Comparison of ENCODE assay signal across 15 cellular contexts in the genomic region with DNA sequence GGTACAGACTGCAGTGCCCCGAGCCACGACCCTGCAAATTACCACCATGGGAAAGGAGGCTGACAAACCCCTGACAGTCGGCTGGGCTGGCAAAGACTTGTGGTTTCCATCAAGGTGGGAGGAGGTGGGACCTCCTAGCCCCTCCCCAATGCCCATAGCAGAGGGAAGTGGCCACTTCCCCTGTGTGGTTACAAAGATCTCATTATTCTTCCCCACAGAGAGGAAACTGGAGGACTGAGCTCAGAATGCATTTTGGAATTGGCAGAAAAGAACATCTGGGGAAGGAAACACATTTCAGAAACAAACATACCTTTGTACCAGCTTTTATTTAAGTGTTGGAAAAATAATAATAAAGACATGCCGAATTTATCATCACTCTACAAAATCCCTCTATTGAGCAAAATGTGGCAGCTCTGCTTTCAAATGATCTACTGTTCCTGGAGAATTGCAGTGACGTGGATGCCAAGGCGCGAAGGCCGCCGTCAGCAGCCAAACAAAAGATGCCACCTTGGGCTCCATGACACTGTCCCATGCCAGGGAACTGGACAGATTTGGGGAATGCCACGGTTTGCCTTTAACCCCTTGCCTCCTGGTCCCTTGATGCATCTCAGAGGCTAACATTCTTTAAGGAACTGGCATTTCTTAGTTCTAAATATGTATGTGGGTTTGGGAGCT.
DNase-seq lines count a peak whose midpoint lies in the region; ATAC-seq and TF ChIP-seq lines count a peak whose summit lies in the region.
"Had no signal": no experiment of that assay in that cellular context is flagged by ENCODE, and none has a peak within 500 bp of the region (broad histone marks: within the 10 kb centered on the region; RNA-seq: fewer than 3 reads in every experiment).

No MANE protein-coding gene starts in this region.

- H3K9me3 ChIP-seq in Panc1 (ENCODE audit: control insufficient read depth, insufficient read depth, low read depth, low read length): no peaks in the 10 kb centered on the region
- H3K9me3 ChIP-seq: left ventricle myocardium inferior had no signal

- no peaks in the 10 kb centered on the region for H3K36me3 Mint-ChIP-seq in stimulated activated naive CD8-positive, alpha-beta T cell treated with anti-CD3 and anti-CD28 coated beads, Interleukin-15, Interleukin-2, amounts not matched to agents 100 ng/mL and 50 ng/mL, for 24 hours (ENCODE audit: low read depth)

- no peak overlapping the region for H3K27ac ChIP-seq in Panc1 (ENCODE audit: low read length)
- H3K27ac ChIP-seq: coronary artery, left ventricle myocardium inferior, WERI-Rb-1 had no signal

- no peaks in the 10 kb centered on the region for H3K27me3 Mint-ChIP-seq in stimulated activated naive CD8-positive, alpha-beta T cell treated with anti-CD3 and anti-CD28 coated beads, Interleukin-15, Interleukin-2, amounts not matched to agents 100 ng/mL and 50 ng/mL, for 24 hours

- no peak overlapping the region for H3K4me3 ChIP-seq in Panc1 (ENCODE audit: low read depth in 2 of 2, low read length in 2 of 2)
- H3K4me3 ChIP-seq: coronary artery, left ventricle myocardium inferior had no signal

- TF ChIP-seq CTCF in Panc1 (IDR thresholded peaks at IDR 0.05): no peak

- H3K27me3 ChIP-seq in Panc1 (ENCODE audit: control insufficient read depth, insufficient read depth, low read length): no peaks in the 10 kb centered on the region

- no peak overlapping the region for H3K27ac Mint-ChIP-seq in stimulated activated naive CD8-positive, alpha-beta T cell treated with anti-CD3 and anti-CD28 coated beads, Interleukin-15, Interleukin-2, amounts not matched to agents 100 ng/mL and 50 ng/mL, for 24 hours

- H3K4me3 Mint-ChIP-seq in stimulated activated naive CD8-positive, alpha-beta T cell treated with anti-CD3 and anti-CD28 coated beads, Interleukin-15, Interleukin-2, amounts not matched to agents 100 ng/mL and 50 ng/mL, for 24 hours: peak overlapping the region; percentile 14

- H3K4me1 Mint-ChIP-seq in stimulated activated naive CD8-positive, alpha-beta T cell treated with anti-CD3 and anti-CD28 coated beads, Interleukin-15, Interleukin-2, amounts not matched to agents 100 ng/mL and 50 ng/mL, for 24 hours (ENCODE audit: low read depth): peaks cover 52% of the 10 kb centered on the region

- intact Hi-C loops in Panc1 (cut with micrococcal nuclease; ENCODE audit: unreplicated experiment): no loop called here

- no peak for ATAC-seq in Panc1
- ATAC-seq: PC-3 had no signal

- H3K4me1 ChIP-seq in Panc1 (ENCODE audit: control insufficient read depth, insufficient read depth, low read length): peaks cover 35% of the 10 kb centered on the region

- CTCF ChIA-PET in Panc1 (lab: Charles Lee): no interaction called here
- CTCF ChIA-PET in HEK293T (lab: Yijun Ruan, JAX): interaction anchor here (0.7 kb wide), 1 partner anchor 155 kb away, joined by 3 read pairs; no protein-coding TSS in a partner anchor

- H3K36me3 ChIP-seq in Panc1 (ENCODE audit: control insufficient read depth, insufficient read depth, low read length): no peaks in the 10 kb centered on the region
- H3K36me3 ChIP-seq: left ventricle myocardium inferior, WERI-Rb-1 had no signal

- DNase-seq in SIG-M5 treated with dmso at 0.1 percent for 504 hours (lab: John Stamatoyannopoulos, UW; ENCODE audit: unreplicated experiment) (peak; percentile 28), SIG-M5 (lab: John Stamatoyannopoulos, UW) (no peak), Panc1 (ENCODE audit: low read depth, low spot score) (no peak), foreskin melanocyte (peak; percentile 35), G401 (ENCODE audit: low spot score) (no peak), HEK293T (ENCODE audit: extremely low spot score) (no peak), SK-N-DZ (ENCODE audit: low spot score) (no peak)
- DNase-seq: 8988T; activated naive CD4-positive, alpha-beta T cell treated with Interleukin-2 at 50 U/mL for 16 hours; left ventricle myocardium inferior; NCI-H1930; PC-3; WERI-Rb-1 had no signal

- POLR2A ChIA-PET in Panc1 (lab: Charles Lee) (interaction anchor here (0.6 kb wide), 1 partner anchor 11 kb away, joined by 16 read pairs; no protein-coding TSS in a partner anchor), HEK293T (lab: Yijun Ruan, JAX) (no interaction called here)

- BruUV-seq in Panc1 (replicated peaks; lab: Mats Ljungman, UMichigan): TSS peak; percentile 16

- in situ Hi-C loops in Panc1 (cut with HindIII; ENCODE audit: low pct_unique_long_range_greater_than_20kb, low sequenced_read_pairs) (no loop called here), G401 (cut with HindIII; ENCODE audit: low sequenced_read_pairs) (no loop called here)

- no peaks in the 10 kb centered on the region for H3K9me3 Mint-ChIP-seq in stimulated activated naive CD8-positive, alpha-beta T cell treated with anti-CD3 and anti-CD28 coated beads, Interleukin-15, Interleukin-2, amounts not matched to agents 100 ng/mL and 50 ng/mL, for 24 hours

TF ChIP-seq in HEK293T, 16 proteins besides CTCF, POLR2A, EP300 and RAD21:
- TF ChIP-seq BHLHE40 (IDR thresholded peaks at IDR 0.05; ENCODE audit: borderline replicate concordance): no peak
- no peak for TF ChIP-seq TARDBP (IDR thresholded peaks at IDR 0.05)
- TF ChIP-seq HDGF (IDR thresholded peaks at IDR 0.05; ENCODE audit: borderline replicate concordance): no peak
- no peak for TF ChIP-seq FOXM1 (IDR thresholded peaks at IDR 0.05; ENCODE audit: borderline replicate concordance)
- TF ChIP-seq ELF4 (IDR thresholded peaks at IDR 0.05): no peak
- no peak for TF ChIP-seq ZNF384 (IDR thresholded peaks at IDR 0.05)
- TF ChIP-seq LEF1 (IDR thresholded peaks at IDR 0.05; ENCODE audit: borderline replicate concordance): no peak
- TF ChIP-seq FOXK2 (IDR thresholded peaks at IDR 0.05): no peak
- TF ChIP-seq SP1 (IDR thresholded peaks at IDR 0.05): no peak
- no peak for TF ChIP-seq FOXA1 (IDR thresholded peaks at IDR 0.05)
- TF ChIP-seq, protein P1, sequence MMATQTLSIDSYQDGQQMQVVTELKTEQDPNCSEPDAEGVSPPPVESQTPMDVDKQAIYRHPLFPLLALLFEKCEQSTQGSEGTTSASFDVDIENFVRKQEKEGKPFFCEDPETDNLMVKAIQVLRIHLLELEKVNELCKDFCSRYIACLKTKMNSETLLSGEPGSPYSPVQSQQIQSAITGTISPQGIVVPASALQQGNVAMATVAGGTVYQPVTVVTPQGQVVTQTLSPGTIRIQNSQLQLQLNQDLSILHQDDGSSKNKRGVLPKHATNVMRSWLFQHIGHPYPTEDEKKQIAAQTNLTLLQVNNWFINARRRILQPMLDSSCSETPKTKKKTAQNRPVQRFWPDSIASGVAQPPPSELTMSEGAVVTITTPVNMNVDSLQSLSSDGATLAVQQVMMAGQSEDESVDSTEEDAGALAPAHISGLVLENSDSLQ (IDR thresholded peaks at IDR 0.05): no peak
- no peak for TF ChIP-seq L3MBTL2 (conservative IDR thresholded peaks at IDR 0.05)
- TF ChIP-seq CTBP1 (IDR thresholded peaks at IDR 0.05; ENCODE audit: borderline replicate concordance): no peak
- no peak for TF ChIP-seq ARNT (IDR thresholded peaks at IDR 0.05)

Comparison
In these comparisons a context has a peak if more than half of its experiments do, and no peak if none do; other contexts are left out.
1. DNase-seq: peak in SIG-M5 treated with dmso at 0.1 percent for 504 hours (single experiment) and foreskin melanocyte (single experiment); none in SIG-M5 (single experiment), Panc1 (single experiment), G401 (single experiment), HEK293T (single experiment) and SK-N-DZ (single experiment).